In the genomic region with DNA sequence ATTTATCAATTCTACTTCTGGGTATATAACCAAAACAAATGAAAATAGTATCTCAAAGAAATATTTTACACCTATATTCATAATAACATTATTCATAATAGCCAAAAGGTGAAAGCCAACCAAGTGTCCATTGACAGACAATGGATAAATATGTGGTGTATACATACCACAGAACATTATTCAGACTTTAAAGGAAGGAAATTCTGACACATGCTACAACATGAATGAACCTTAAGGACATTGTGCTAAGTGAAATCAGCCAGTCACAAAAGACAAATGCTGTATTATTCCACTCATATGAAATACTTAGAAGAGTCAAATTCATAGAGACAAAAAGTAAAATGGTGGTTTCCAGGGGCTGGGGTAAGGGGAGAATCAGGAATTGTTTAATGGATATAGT, we compare ENCODE assay signal across 20 cellular contexts.
DNase-seq lines count a peak whose midpoint lies in the region; ATAC-seq and TF ChIP-seq lines count a peak whose summit lies in the region.
"Had no signal": no experiment of that assay in that cellular context is flagged by ENCODE, and none has a peak within 500 bp of the region (broad histone marks: within the 10 kb centered on the region; RNA-seq: fewer than 3 reads in every experiment).

No MANE protein-coding gene starts in this region.

- no peak overlapping the region for H3K4me2 ChIP-seq in SK-N-SH
- no peak overlapping the region for H3K4me2 ChIP-seq in mesendoderm (ENCODE audit: low read length)
- H3K4me2 ChIP-seq: BLaER1 had no signal

- no peaks in the 10 kb centered on the region for H3K36me3 ChIP-seq in SK-N-SH (replicated peaks in 1 of 2; ENCODE audit: control insufficient read depth in 1 of 2, insufficient read depth in 2 of 2, low read length in 1 of 2)
- H3K36me3 ChIP-seq in RWPE2 (ENCODE audit: low read depth), result no peaks in the 10 kb centered on the region
- H3K36me3 ChIP-seq in mesendoderm (ENCODE audit: control insufficient read depth, insufficient read depth, low read length), result no peaks in the 10 kb centered on the region
- H3K36me3 ChIP-seq in HAP-1 (replicated peaks), result no peaks in the 10 kb centered on the region
- H3K36me3 ChIP-seq: BLaER1 had no signal

- H3K9ac ChIP-seq in SK-N-SH (no peak overlapping the region), mesendoderm (ENCODE audit: low read length) (no peak overlapping the region)
- H3K9ac ChIP-seq: BLaER1, GM23248 had no signal

- CTCF ChIA-PET in SK-N-SH (lab: Yijun Ruan, JAX), result no interaction called here

- H3K9me2 ChIP-seq in SK-N-SH, result no peaks in the 10 kb centered on the region

- no peak overlapping the region for H2BK15ac ChIP-seq in mesendoderm (replicated peaks; ENCODE audit: low read depth)

- H3K56ac ChIP-seq in mesendoderm (ENCODE audit: low read length), result no peak overlapping the region

- no peak overlapping the region for H3K4me3 ChIP-seq in SK-N-SH (ENCODE audit: low read depth in 2 of 2, low read length in 1 of 2)
- no peak overlapping the region for H3K4me3 ChIP-seq in RWPE2 (ENCODE audit: severe bottlenecking)
- H3K4me3 ChIP-seq in mesendoderm (ENCODE audit: low read length), result no peak overlapping the region
- no peak overlapping the region for H3K4me3 ChIP-seq in HAP-1
- H3K4me3 ChIP-seq: BLaER1, GM12878, GM23248 had no signal

- H2BK120ac ChIP-seq in mesendoderm (ENCODE audit: low read depth, low read length), result no peak overlapping the region

- in situ Hi-C loops in HAP-1 (cut with MboI; ENCODE audit: low sequenced_read_pairs), result no loop called here

- no peak overlapping the region for H3K23ac ChIP-seq in mesendoderm (ENCODE audit: low read length)

- H3K27ac ChIP-seq in SK-N-SH (ENCODE audit: low read depth in 2 of 2, low read length in 1 of 2), result no peak overlapping the region
- H3K27ac ChIP-seq in RWPE2 (ENCODE audit: poor library complexity, severe bottlenecking), result peak overlapping the region; percentile 57
- peak overlapping the region; percentile 88 for H3K27ac ChIP-seq in epithelial cell of prostate
- H3K27ac ChIP-seq in mesendoderm (ENCODE audit: low read depth, low read length), result no peak overlapping the region
- H3K27ac ChIP-seq: 22Rv1, BLaER1, C4-2B, GM23248 had no signal

- DNase-seq in SK-N-SH (no peak), RWPE2 (ENCODE audit: low spot score) (no peak), epithelial cell of prostate (ENCODE audit: low read depth, low spot score) (no peak), mesendoderm (no peak), HAP-1 (ENCODE audit: low spot score in 2 of 2) (no peak)
- DNase-seq: Caco-2; CD4-positive, CD25-positive, alpha-beta regulatory T cell; CD8-positive, alpha-beta T cell; DMS153; DND-41; GDM1; GM23248; H7 had no signal

- TF ChIP-seq CTCF in SK-N-SH (IDR thresholded peaks at IDR 0.05), result no peak
- no peak for TF ChIP-seq CTCF in RWPE2 (IDR thresholded peaks at IDR 0.05; ENCODE audit: poor library complexity, severe bottlenecking)

- no peaks in the 10 kb centered on the region for H3K79me1 ChIP-seq in mesendoderm (ENCODE audit: low read length)

- no peaks in the 10 kb centered on the region for H4K20me1 ChIP-seq in SK-N-SH (ENCODE audit: insufficient read depth)
- H4K20me1 ChIP-seq: BLaER1 had no signal

- H3K9me3 ChIP-seq in SK-N-SH (no peaks in the 10 kb centered on the region), RWPE2 (ENCODE audit: severe bottlenecking) (no peaks in the 10 kb centered on the region), HAP-1 (no peaks in the 10 kb centered on the region)
- H3K9me3 ChIP-seq: BLaER1, Caco-2 had no signal

- no peaks in the 10 kb centered on the region for H3F3A ChIP-seq in SK-N-SH (replicated peaks; ENCODE audit: insufficient read depth)

- no peak for TF ChIP-seq EP300 in SK-N-SH (IDR thresholded peaks at IDR 0.05; ENCODE audit: borderline replicate concordance in 1 of 2, low read depth in 1 of 2, low read length in 1 of 2)

- H3K18ac ChIP-seq in mesendoderm (ENCODE audit: low read length), result no peak overlapping the region

- H2AFZ ChIP-seq in SK-N-SH (ENCODE audit: low read depth), result peak overlapping the region; percentile 56; the same call in 1 of the 2 replicates
- H2AFZ ChIP-seq: GM23248 had no signal

- H3K27me3 ChIP-seq in SK-N-SH (ENCODE audit: insufficient read depth), result no peaks in the 10 kb centered on the region
- no peaks in the 10 kb centered on the region for H3K27me3 ChIP-seq in RWPE2 (ENCODE audit: insufficient read depth, poor library complexity, severe bottlenecking)
- no peaks in the 10 kb centered on the region for H3K27me3 ChIP-seq in mesendoderm (ENCODE audit: insufficient read depth, low read length, poor library complexity)
- no peaks in the 10 kb centered on the region for H3K27me3 ChIP-seq in HAP-1 (ENCODE audit: low read depth)
- H3K27me3 ChIP-seq: BLaER1 had no signal

- POLR2A ChIA-PET in SK-N-SH (lab: Yijun Ruan, JAX), result no interaction called here

- H4K5ac ChIP-seq in mesendoderm (ENCODE audit: low read length), result no peak overlapping the region

- no peak for TF ChIP-seq RAD21 in SK-N-SH (IDR thresholded peaks at IDR 0.05; ENCODE audit: low read length)

- H3K4ac ChIP-seq in mesendoderm (ENCODE audit: low read depth, low read length), result no peak overlapping the region

- H3K4me1 ChIP-seq in SK-N-SH (ENCODE audit: control insufficient read depth in 1 of 2, insufficient read depth in 2 of 2, low read depth in 1 of 2, low read length in 1 of 2) (no peaks in the 10 kb centered on the region), RWPE2 (ENCODE audit: insufficient read depth, poor library complexity, severe bottlenecking) (peaks cover 10% of the 10 kb centered on the region), mesendoderm (ENCODE audit: control insufficient read depth, low read depth, low read length) (no peaks in the 10 kb centered on the region), HAP-1 (no peaks in the 10 kb centered on the region)
- H3K4me1 ChIP-seq: BLaER1, Caco-2 had no signal

- H2BK5ac ChIP-seq in mesendoderm (ENCODE audit: low read length), result no peak overlapping the region

- H3K79me2 ChIP-seq in SK-N-SH (ENCODE audit: insufficient read depth) (no peaks in the 10 kb centered on the region), mesendoderm (ENCODE audit: control insufficient read depth, insufficient read depth, low read length) (no peaks in the 10 kb centered on the region)

- no peak overlapping the region for H4K8ac ChIP-seq in mesendoderm (ENCODE audit: low read depth, low read length)

- no peak overlapping the region for H2AK5ac ChIP-seq in mesendoderm (ENCODE audit: low read length)

- no peak for ATAC-seq in SK-N-SH treated with all-trans-retinoic acid at 6 μM for 48 hours
- ATAC-seq in RWPE2 (ENCODE audit: low read depth), result peak; percentile 81
- ATAC-seq in HG03097 (IDR thresholded peaks at IDR 0.05; ENCODE audit: low FRiP score, unreplicated experiment), result no peak
- ATAC-seq: CD8-positive, alpha-beta T cell; GM12878; HCT116 had no signal

TF ChIP-seq in SK-N-SH, 30 proteins besides CTCF, POLR2A, EP300 and RAD21 (continues in another document):
- TF ChIP-seq YY1 (IDR thresholded peaks at IDR 0.05; ENCODE audit: low read depth) (no peak), MXI1 (IDR thresholded peaks at IDR 0.05; ENCODE audit: low read depth, low read length) (no peak), JUND (IDR thresholded peaks at IDR 0.05) (no peak), TEAD4 (IDR thresholded peaks at IDR 0.05; ENCODE audit: borderline replicate concordance, insufficient read depth) (no peak), EZH2phosphoT487 (IDR thresholded peaks at IDR 0.05; ENCODE audit: borderline replicate concordance, low read depth) (no peak), NFIC (IDR thresholded peaks at IDR 0.05; ENCODE audit: borderline replicate concordance) (no peak), MEF2A (IDR thresholded peaks at IDR 0.05; ENCODE audit: borderline replicate concordance, low read depth) (no peak)
- TF ChIP-seq, protein P1, sequence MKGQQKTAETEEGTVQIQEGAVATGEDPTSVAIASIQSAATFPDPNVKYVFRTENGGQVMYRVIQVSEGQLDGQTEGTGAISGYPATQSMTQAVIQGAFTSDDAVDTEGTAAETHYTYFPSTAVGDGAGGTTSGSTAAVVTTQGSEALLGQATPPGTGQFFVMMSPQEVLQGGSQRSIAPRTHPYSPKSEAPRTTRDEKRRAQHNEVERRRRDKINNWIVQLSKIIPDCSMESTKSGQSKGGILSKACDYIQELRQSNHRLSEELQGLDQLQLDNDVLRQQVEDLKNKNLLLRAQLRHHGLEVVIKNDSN (IDR thresholded peaks at IDR 0.05; ENCODE audit: borderline replicate concordance, low read depth), result no peak

TF ChIP-seq in SK-N-SH treated with all-trans-retinoic acid at 6 μM for 48 hours, 23 proteins besides CTCF, POLR2A, EP300 and RAD21 (continues in another document):
- TF ChIP-seq ISL1 (CRISPR knock-in tag; IDR thresholded peaks at IDR 0.05) (no peak), ARNTL (CRISPR knock-in tag; IDR thresholded peaks at IDR 0.05; ENCODE audit: borderline replicate concordance, low read depth) (no peak), SNAI2 (CRISPR knock-in tag; IDR thresholded peaks at IDR 0.05) (no peak), OSR1 (CRISPR knock-in tag; IDR thresholded peaks at IDR 0.05) (no peak)
- TF ChIP-seq, protein P2, sequence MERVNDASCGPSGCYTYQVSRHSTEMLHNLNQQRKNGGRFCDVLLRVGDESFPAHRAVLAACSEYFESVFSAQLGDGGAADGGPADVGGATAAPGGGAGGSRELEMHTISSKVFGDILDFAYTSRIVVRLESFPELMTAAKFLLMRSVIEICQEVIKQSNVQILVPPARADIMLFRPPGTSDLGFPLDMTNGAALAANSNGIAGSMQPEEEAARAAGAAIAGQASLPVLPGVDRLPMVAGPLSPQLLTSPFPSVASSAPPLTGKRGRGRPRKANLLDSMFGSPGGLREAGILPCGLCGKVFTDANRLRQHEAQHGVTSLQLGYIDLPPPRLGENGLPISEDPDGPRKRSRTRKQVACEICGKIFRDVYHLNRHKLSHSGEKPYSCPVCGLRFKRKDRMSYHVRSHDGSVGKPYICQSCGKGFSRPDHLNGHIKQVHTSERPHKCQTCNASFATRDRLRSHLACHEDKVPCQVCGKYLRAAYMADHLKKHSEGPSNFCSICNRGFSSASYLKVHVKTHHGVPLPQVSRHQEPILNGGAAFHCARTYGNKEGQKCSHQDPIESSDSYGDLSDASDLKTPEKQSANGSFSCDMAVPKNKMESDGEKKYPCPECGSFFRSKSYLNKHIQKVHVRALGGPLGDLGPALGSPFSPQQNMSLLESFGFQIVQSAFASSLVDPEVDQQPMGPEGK (CRISPR knock-in tag; IDR thresholded peaks at IDR 0.05; ENCODE audit: borderline replicate concordance), result no peak
- TF ChIP-seq, protein P3, sequence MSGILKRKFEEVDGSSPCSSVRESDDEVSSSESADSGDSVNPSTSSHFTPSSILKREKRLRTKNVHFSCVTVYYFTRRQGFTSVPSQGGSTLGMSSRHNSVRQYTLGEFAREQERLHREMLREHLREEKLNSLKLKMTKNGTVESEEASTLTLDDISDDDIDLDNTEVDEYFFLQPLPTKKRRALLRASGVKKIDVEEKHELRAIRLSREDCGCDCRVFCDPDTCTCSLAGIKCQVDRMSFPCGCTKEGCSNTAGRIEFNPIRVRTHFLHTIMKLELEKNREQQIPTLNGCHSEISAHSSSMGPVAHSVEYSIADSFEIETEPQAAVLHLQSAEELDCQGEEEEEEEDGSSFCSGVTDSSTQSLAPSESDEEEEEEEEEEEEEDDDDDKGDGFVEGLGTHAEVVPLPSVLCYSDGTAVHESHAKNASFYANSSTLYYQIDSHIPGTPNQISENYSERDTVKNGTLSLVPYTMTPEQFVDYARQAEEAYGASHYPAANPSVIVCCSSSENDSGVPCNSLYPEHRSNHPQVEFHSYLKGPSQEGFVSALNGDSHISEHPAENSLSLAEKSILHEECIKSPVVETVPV (CRISPR knock-in tag; IDR thresholded peaks at IDR 0.05), result no peak

Comparison
In these comparisons a context has a peak if more than half of its experiments do, and no peak if none do; other contexts are left out.
1. H3K27ac ChIP-seq: peak in RWPE2 (single experiment) and epithelial cell of prostate (single experiment); none in SK-N-SH (0 of 2) and mesendoderm (single experiment).